ENCODE assay signal across 11 cellular contexts in the genomic region with DNA sequence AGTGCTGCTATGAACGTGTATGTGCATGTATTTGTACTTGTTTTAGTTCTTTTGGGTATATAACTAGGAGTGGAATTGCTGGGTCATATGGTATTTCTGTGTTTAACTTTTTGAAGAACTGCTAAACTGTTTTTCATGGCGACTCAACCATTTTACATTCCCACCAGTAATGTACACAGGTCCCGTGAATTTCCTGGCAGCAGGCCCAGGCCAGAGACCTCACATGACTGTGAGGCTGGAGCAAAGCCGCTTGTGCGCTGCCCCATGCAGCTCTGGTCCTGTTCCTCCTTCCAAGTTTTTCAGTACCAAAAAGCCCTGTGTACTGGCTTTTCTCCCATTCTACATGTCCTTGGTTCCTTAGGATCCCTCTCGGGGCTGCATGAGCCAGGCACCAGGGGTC. TPM values are rescaled to one million over a fixed set of nuclear protein-coding genes. Genes with fewer than 3 reads are reported as not detected.
DNase-seq lines count a peak whose midpoint lies in the region; ATAC-seq and TF ChIP-seq lines count a peak whose summit lies in the region.
"Had no signal": no experiment of that assay in that cellular context is flagged by ENCODE, and none has a peak within 500 bp of the region (broad histone marks: within the 10 kb centered on the region; RNA-seq: fewer than 3 reads in every experiment).

No MANE protein-coding gene starts in this region.

- H2AFZ ChIP-seq in IMR-90 (replicated peaks; ENCODE audit: low read length, poor library complexity) = peak overlapping the region; percentile 13

- H4K20me1 ChIP-seq in IMR-90 (ENCODE audit: insufficient read depth, low read length) = no peaks in the 10 kb centered on the region

- H3K9me3 ChIP-seq in IMR-90 (ENCODE audit: control insufficient read depth, insufficient read depth, low read length) (no peaks in the 10 kb centered on the region), right atrium auricular region (no peaks in the 10 kb centered on the region), skeletal muscle tissue (ENCODE audit: control insufficient read depth in 3 of 3, low read length in 3 of 3) (no peaks in the 10 kb centered on the region)

- no peak overlapping the region for H3K27ac ChIP-seq in IMR-90 (ENCODE audit: insufficient read depth, low read length)
- no peak overlapping the region for H3K27ac ChIP-seq in brain microvascular endothelial cell
- H3K27ac ChIP-seq in right atrium auricular region = peak overlapping the region; percentile 89 to 90
- peak overlapping the region; percentile 78 for H3K27ac ChIP-seq in skeletal muscle tissue (ENCODE audit: low read depth, low read length)
- H3K27ac ChIP-seq: HL-60 had no signal

- no peak overlapping the region for H3K4me2 ChIP-seq in IMR-90 (ENCODE audit: low read depth, low read length)

- H2BK120ac ChIP-seq in IMR-90 (ENCODE audit: low read depth, low read length) = no peak overlapping the region

- POLR2A ChIA-PET in IMR-90 (lab: Charles Lee; ENCODE audit: unreplicated experiment) = no interaction called here

- H3K18ac ChIP-seq in IMR-90 (ENCODE audit: low read depth, low read length) = no peak overlapping the region

- H3K9ac ChIP-seq in IMR-90 (ENCODE audit: low read depth, low read length) (no peak overlapping the region), skeletal muscle tissue (ENCODE audit: low read depth in 1 of 3, low read length in 3 of 3) (peak overlapping the region in 1 of 3 donors; percentile 85)

- TF ChIP-seq POLR2A in IMR-90 (IDR thresholded peaks at IDR 0.05; ENCODE audit: low read depth, low read length) = no peak

- CTCF ChIA-PET in IMR-90 (lab: Yijun Ruan, JAX) = interaction anchor here (0.9 kb wide), 1 partner anchor 36 kb away, joined by 3 read pairs; no protein-coding TSS in a partner anchor

- dilution Hi-C loops in IMR-90 (cut with HindIII; ENCODE audit: low sequenced_read_pairs, unreplicated experiment) = no loop called here

- H4K8ac ChIP-seq in IMR-90 (ENCODE audit: low read depth in 2 of 2, low read length in 2 of 2) = peak overlapping the region in 1 of 2 experiments; percentile 43; a peak in 1 of 4 replicates

- no peak overlapping the region for H2BK20ac ChIP-seq in IMR-90 (ENCODE audit: low read depth, low read length)

- H4K91ac ChIP-seq in IMR-90 (ENCODE audit: insufficient read depth, low read depth, low read length) = no peak overlapping the region

- H3K27me3 ChIP-seq in IMR-90 (ENCODE audit: control insufficient read depth, insufficient read depth, low read length) (no peaks in the 10 kb centered on the region), brain microvascular endothelial cell (replicated peaks) (no peaks in the 10 kb centered on the region), right atrium auricular region (no peaks in the 10 kb centered on the region), skeletal muscle tissue (ENCODE audit: control insufficient read depth in 3 of 3, insufficient read depth in 3 of 3, low read length in 3 of 3) (no peaks in the 10 kb centered on the region)

- in situ Hi-C loops in IMR-90 (cut with MboI; ENCODE audit: low sequenced_read_pairs) = no loop called here
- in situ Hi-C loops in brain microvascular endothelial cell (cut with HindIII; ENCODE audit: low pct_ligation_motif_present, low sequenced_read_pairs) = no loop called here

- no peak overlapping the region for H3K56ac ChIP-seq in IMR-90 (ENCODE audit: extremely low read depth, insufficient read depth, low read length)

- H3K4me3 ChIP-seq in IMR-90 (ENCODE audit: insufficient read depth, low read depth, low read length) (no peak overlapping the region), brain microvascular endothelial cell (ENCODE audit: low read depth, low read length) (no peak overlapping the region), right atrium auricular region (no peak overlapping the region), skeletal muscle tissue (ENCODE audit: low read length in 3 of 3) (peak overlapping the region in 2 of 3 donors; percentile 35 to 56)

- H3K36me3 ChIP-seq in IMR-90 (ENCODE audit: control insufficient read depth, insufficient read depth, low read length) (no peaks in the 10 kb centered on the region), brain microvascular endothelial cell (replicated peaks) (no peaks in the 10 kb centered on the region), right atrium auricular region (no peaks in the 10 kb centered on the region), skeletal muscle tissue (ENCODE audit: control insufficient read depth in 3 of 3, insufficient read depth in 3 of 3, low read length in 3 of 3) (peaks cover 0 to 2% (median 0%) of the 10 kb centered on the region in 3 donors)

- no peak for TF ChIP-seq RAD21 in IMR-90 (IDR thresholded peaks at IDR 0.05; ENCODE audit: low read length)

- no peak overlapping the region for H2BK15ac ChIP-seq in IMR-90 (ENCODE audit: low read depth, low read length)

- H3K9me1 ChIP-seq in IMR-90 (ENCODE audit: insufficient read depth, low read length) = no peaks in the 10 kb centered on the region; the same call in 1 of the 2 replicates

- H3K79me1 ChIP-seq in IMR-90 (ENCODE audit: low read depth in 1 of 2, low read length in 2 of 2) = no peaks in the 10 kb centered on the region

- DNase-seq in IMR-90 (peak; percentile 68), brain microvascular endothelial cell (peak; percentile 26), right atrium auricular region (ENCODE audit: low spot score) (peak; percentile 84), NAMALWA (ENCODE audit: low spot score) (no peak)
- DNase-seq in stimulated activated CD4-positive, alpha-beta T cell treated with anti-CD3 and anti-CD28 coated beads, Interleukin-4, amount 100 ng/mL, for 4 hours = no peak
- no peak for DNase-seq in NK-92 treated with Interleukin-12 subunit alpha and Interleukin-12 subunit beta, amount 100 ng/mL, for 24 hours (lab: John Stamatoyannopoulos, UW)
- DNase-seq: activated CD4-positive, alpha-beta memory T cell treated with anti-CD3 and anti-CD28 coated beads, Interleukin-2, amount 10 ng/mL, durations not matched to agents 7 days and 5 days had no signal

- BruUV-seq in IMR-90 (replicated peaks; lab: Mats Ljungman, UMichigan) = no TSS peak

- intact Hi-C loops in IMR-90 (cut with micrococcal nuclease) = no loop called here

- H3K4ac ChIP-seq in IMR-90 (ENCODE audit: low read depth, low read length) = no peak overlapping the region

- no peak overlapping the region for H2AK9ac ChIP-seq in IMR-90 (replicated peaks; ENCODE audit: low read depth, low read length, poor library complexity)

- H2AK5ac ChIP-seq in IMR-90 (ENCODE audit: low read depth, low read length) = no peak overlapping the region

- H4K5ac ChIP-seq in IMR-90 (ENCODE audit: low read depth, low read length) = no peak overlapping the region

- WGBS in IMR-90 (ENCODE audit: extremely low coverage in 2 of 2, insufficient read length in 1 of 2), 2 experiments = 38% methylated on average over 2 of the region's 6 CpGs; no CpG with 5 or more reads in 1 of the 2 experiments

- H2BK5ac ChIP-seq in IMR-90 (ENCODE audit: low read depth, low read length, poor library complexity, severe bottlenecking) = no peak overlapping the region

- H3K4me1 ChIP-seq in IMR-90 (ENCODE audit: control insufficient read depth, insufficient read depth, low read length) = peaks cover 3% of the 10 kb centered on the region; the same call in 1 of the 2 replicates
- H3K4me1 ChIP-seq in right atrium auricular region = peaks cover 0 to 66% of the 10 kb centered on the region in 2 donors
- H3K4me1 ChIP-seq in skeletal muscle tissue (ENCODE audit: control insufficient read depth in 3 of 3, insufficient read depth in 3 of 3, low read length in 3 of 3) = peaks cover 43 to 86% (median 74%) of the 10 kb centered on the region in 3 donors

- no peak overlapping the region for H3K23ac ChIP-seq in IMR-90 (ENCODE audit: low read depth, low read length)

- no peak overlapping the region for H3K14ac ChIP-seq in IMR-90 (replicated peaks; ENCODE audit: low read depth, low read length)

- ATAC-seq in IMR-90 (ENCODE audit: low read depth) (no peak), GM19463 (IDR thresholded peaks at IDR 0.05; ENCODE audit: unreplicated experiment) (no peak)

- no peak for TF ChIP-seq CTCF in IMR-90 (conservative IDR thresholded peaks at IDR 0.05; ENCODE audit: low read depth, low read length)
- no peak for TF ChIP-seq CTCF in brain microvascular endothelial cell (IDR thresholded peaks at IDR 0.05; ENCODE audit: low read depth, low read length, missing control alignments)
- no peak for TF ChIP-seq CTCF in right atrium auricular region (IDR thresholded peaks at IDR 0.05)

TF ChIP-seq in IMR-90, 13 proteins besides CTCF, POLR2A, EP300 and RAD21:
- TF ChIP-seq BHLHE40 (IDR thresholded peaks at IDR 0.05; ENCODE audit: low read depth, low read length) = peak; percentile 69
- TF ChIP-seq MAZ (IDR thresholded peaks at IDR 0.05; ENCODE audit: borderline replicate concordance, low read depth, low read length) = no peak

RNA-seq across cellular contexts. Expression of gene ACOT11, which starts 29.6 kb away (rescaled TPM):
- 2.5 TPM in 2 replicates for total RNA-seq in IMR-90 (2012; rRNA removed)
- 2.7 and 3.1 TPM in 2 replicates for polyA plus RNA-seq in IMR-90 (2012; rRNA removed)
- 1.0 and 1.8 TPM in 2 replicates for polyA plus RNA-seq in IMR-90 (2012; cell fraction: cytosol; rRNA removed)
- polyA plus RNA-seq in IMR-90 (2012; cell fraction: nucleus; rRNA removed; ENCODE audit: low replicate concordance) = 4.2 and 8.7 TPM in 2 replicates
- total RNA-seq in right atrium auricular region = 10 to 100 TPM in 1 of 2 donors, 1 to 10 TPM in 1; 9.1 to 27.0 TPM
- total RNA-seq in skeletal muscle tissue = 4.7 TPM

RNA-seq across cellular contexts. Expression of gene FAM151A, which starts 45.7 kb away (rescaled TPM):
- total RNA-seq in IMR-90 (2012; rRNA removed) (not detected in 2 replicates), right atrium auricular region (under 1 TPM in 1 of 2 donors, not detected in 1; 0.63 TPM), skeletal muscle tissue (not detected)
- polyA plus RNA-seq in IMR-90 (2012; rRNA removed) = not detected in 2 replicates
- polyA plus RNA-seq in IMR-90 (2012; cell fraction: cytosol; rRNA removed) = not detected in 2 replicates
- polyA plus RNA-seq in IMR-90 (2012; cell fraction: nucleus; rRNA removed; ENCODE audit: low replicate concordance) = not detected in 2 replicates
- total RNA-seq: activated CD4-positive, alpha-beta memory T cell treated with anti-CD3 and anti-CD28 coated beads, Interleukin-2, amount 10 ng/mL, durations not matched to agents 7 days and 5 days; myocyte had no signal

Comparison
In these comparisons a context has a peak if more than half of its experiments do, and no peak if none do; other contexts are left out.
1. DNase-seq: peak in IMR-90 (single experiment), brain microvascular endothelial cell (single experiment) and right atrium auricular region (single experiment); none in NAMALWA (single experiment), stimulated activated CD4-positive, alpha-beta T cell treated with anti-CD3 and anti-CD28 coated beads, Interleukin-4, amount 100 ng/mL, for 4 hours (0 of 2) and NK-92 treated with Interleukin-12 subunit alpha and Interleukin-12 subunit beta, amount 100 ng/mL, for 24 hours (single experiment).
2. H3K27ac ChIP-seq: peak in right atrium auricular region (2 of 2) and skeletal muscle tissue (single experiment); none in IMR-90 (single experiment) and brain microvascular endothelial cell (single experiment).
3. H3K4me3 ChIP-seq: peak in skeletal muscle tissue (2 of 3); none in IMR-90 (single experiment), brain microvascular endothelial cell (single experiment) and right atrium auricular region (0 of 2).